37 cellular contexts compared by ENCODE assay signal in the genomic region with DNA sequence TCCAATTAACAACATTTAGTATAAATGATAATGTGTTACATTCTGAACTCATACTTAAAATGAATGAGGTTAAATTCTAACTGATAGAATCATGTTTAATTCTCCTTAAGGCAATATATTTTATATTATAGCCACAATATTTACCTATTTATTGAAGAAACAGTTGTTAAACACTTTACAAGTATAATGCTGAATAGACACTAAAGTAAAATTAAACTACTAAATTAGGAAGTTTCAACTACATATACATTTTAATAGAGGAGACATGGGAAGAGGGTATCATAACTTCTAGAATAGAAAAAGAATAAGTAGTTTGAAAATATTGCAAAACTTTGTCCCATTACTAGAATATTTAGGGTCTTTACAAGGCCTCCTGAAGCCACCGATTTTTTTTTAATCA. TPM values are rescaled to one million over a fixed set of nuclear protein-coding genes. Genes with fewer than 3 reads are reported as not detected.
"Had no signal": no experiment of that assay in that cellular context is flagged by ENCODE, and none has a peak within 500 bp of the region (broad histone marks: within the 10 kb centered on the region; RNA-seq: fewer than 3 reads in every experiment).

No MANE protein-coding gene starts in this region.

- FAIRE-seq: astrocyte, TTC549 had no signal

- H3K27ac ChIP-seq: adrenal gland, body of pancreas, brain microvascular endothelial cell, breast epithelium, WERI-Rb-1 had no signal

- H3K36me3 ChIP-seq: adrenal gland, brain microvascular endothelial cell, breast epithelium, WERI-Rb-1 had no signal

- ATAC-seq: activated CD4-positive, alpha-beta T cell treated with anti-CD3 and anti-CD28 coated beads for 36 hours; activated CD4-positive, CD25-positive, alpha-beta regulatory T cell treated with anti-CD3 and anti-CD28 coated beads, Interleukin-2, amount 50 U/mL, for 24 hours; activated naive CD4-positive, alpha-beta T cell treated with anti-CD3 and anti-CD28 coated beads, Interleukin-2, amount 50 U/mL, for 72 hours; activated T-cell treated with anti-CD3 and anti-CD28 coated beads, Interleukin-2, amount 50 U/mL, for 4 hours; activated T-cell treated with anti-CD3 and anti-CD28 coated beads, Interleukin-2, amount 50 U/mL, for 72 hours; activated T-helper 17 cell treated with anti-CD3 and anti-CD28 coated beads, Interleukin-2, amount 50 U/mL, for 72 hours; body of pancreas; WTC11 had no signal

- H3K9me3 ChIP-seq: adrenal gland, body of pancreas, breast epithelium had no signal

- DNase-seq: activated CD4-positive, alpha-beta memory T cell treated with anti-CD3 and anti-CD28 coated beads, Interleukin-2, amount 10 ng/mL, durations not matched to agents 7 days and 5 days; activated CD4-positive, alpha-beta T cell treated with anti-CD3 and anti-CD28 coated beads for 1 hour; activated CD4-positive, alpha-beta T cell treated with anti-CD3 and anti-CD28 coated beads for 36 hours; activated CD4-positive, alpha-beta T cell treated with anti-CD3 and anti-CD28 coated beads for 48 hours; activated CD4-positive, alpha-beta T cell treated with anti-CD3 and anti-CD28 coated beads, Interleukin-2, amount 10 ng/mL, durations not matched to agents 7 days and 5 days; activated CD4-positive, alpha-beta T cell treated with anti-CD3 and anti-CD28 coated beads, Interleukin-2, amount 50 U/mL, for 48 hours; activated CD4-positive, CD25-positive, alpha-beta regulatory T cell; activated CD8-positive, alpha-beta memory T cell treated with anti-CD3 and anti-CD28 coated beads, Interleukin-2, amount 50 U/mL, for 4 hours; activated effector memory CD4-positive, alpha-beta T cell treated with anti-CD3 and anti-CD28 coated beads, Interleukin-2, amount 50 U/mL, for 16 hours; activated gamma-delta T cell treated with Interleukin-2 at 50 U/mL for 16 hours; activated naive CD4-positive, alpha-beta T cell; activated naive CD4-positive, alpha-beta T cell treated with anti-CD3 and anti-CD28 coated beads for 36 hours; activated naive CD4-positive, alpha-beta T cell treated with anti-CD3 and anti-CD28 coated beads, Interleukin-2, amount 50 U/mL, for 16 hours; activated naive CD8-positive, alpha-beta T cell treated with anti-CD3 and anti-CD28 coated beads for 36 hours; activated T-cell treated with anti-CD3 and anti-CD28 coated beads for 4 hours; activated T-cell treated with anti-CD3 and anti-CD28 coated beads, Interleukin-2, amount 50 U/mL, for 1 hour; activated T-cell treated with anti-CD3 and anti-CD28 coated beads, Interleukin-2, amount 50 U/mL, for 4 hours; activated T-cell treated with anti-CD3 and anti-CD28 coated beads, Interleukin-2, amount 50 U/mL, for 72 hours; adrenal gland; amniotic stem cell; aorta; body of pancreas; brain microvascular endothelial cell; central memory CD4-positive, alpha-beta T cell; T-helper 1 cell; T-helper 2 cell; T-helper 9 cell; WERI-Rb-1 had no signal

- H3K27me3 ChIP-seq: adrenal gland, body of pancreas, brain microvascular endothelial cell, breast epithelium had no signal

- H3K4me3 ChIP-seq: adrenal gland, body of pancreas, breast epithelium had no signal

- H3K4me1 ChIP-seq: adrenal gland, body of pancreas, breast epithelium had no signal

RNA-seq across cellular contexts. Expression of gene GRIA2, which starts 36.2 kb away (rescaled TPM):
- total RNA-seq: activated CD4-positive, alpha-beta memory T cell treated with anti-CD3 and anti-CD28 coated beads, Interleukin-2, amount 10 ng/mL, durations not matched to agents 7 days and 5 days; activated CD4-positive, alpha-beta T cell treated with anti-CD3 and anti-CD28 coated beads for 36 hours; activated CD4-positive, alpha-beta T cell treated with anti-CD3 and anti-CD28 coated beads, Interleukin-2, amount 10 ng/mL, durations not matched to agents 7 days and 5 days; activated CD8-positive, alpha-beta memory T cell treated with anti-CD3 and anti-CD28 coated beads for 36 hours; activated naive CD4-positive, alpha-beta T cell treated with anti-CD3 and anti-CD28 coated beads for 36 hours; activated naive CD4-positive, alpha-beta T cell treated with anti-CD3 and anti-CD28 coated beads, Interleukin-2, amount 50 U/mL, for 72 hours; activated naive CD8-positive, alpha-beta T cell treated with anti-CD3 and anti-CD28 coated beads for 36 hours; activated T-cell treated with anti-CD3 and anti-CD28 coated beads, Interleukin-2, amount 50 U/mL, for 4 hours; activated T-cell treated with anti-CD3 and anti-CD28 coated beads, Interleukin-2, amount 50 U/mL, for 72 hours; activated T-helper 1 cell treated with anti-CD3 and anti-CD28 coated beads, Interleukin-12 subunit alpha, Interleukin-12 subunit beta, Interleukin-2, Interleukin-4 antibody, amounts not matched to agents 30 ng/mL and 10 ng/mL and 1 ng/mL, durations not matched to agents 14 hours and 24 hours and 36 hours; activated T-helper 17 cell treated with anti-CD3 and anti-CD28 coated beads, Interleukin-2, amount 50 U/mL, for 72 hours; astrocyte; WTC11 had no signal
